ENCODE assay signal across 8 cellular contexts in genomic region chr7:77463641-77464040, GRCh38. TPM values are rescaled to one million over a fixed set of nuclear protein-coding genes. Genes with fewer than 3 reads are reported as not detected.
A peak's percentile ranks its signal among the peaks of the same experiment; 100 is the strongest.
DNase-seq lines count a peak whose midpoint lies in the region; ATAC-seq and TF ChIP-seq lines count a peak whose summit lies in the region.
"Not testable (repeated sequence)": the region's sequence is repeated elsewhere in the genome, so short reads cannot be mapped to it uniquely, and the experiment has no call there.

No MANE protein-coding gene starts in this region.

- H3K9me3 Mint-ChIP-seq in activated CD4-positive, alpha-beta memory T cell treated with anti-CD3 and anti-CD28 coated beads for 36 hours, result not testable (repeated sequence)

- intact Hi-C loops in activated CD4-positive, alpha-beta memory T cell treated with anti-CD3 and anti-CD28 coated beads for 36 hours (cut with micrococcal nuclease), result loop anchor here (1.0 to 5.0 kb wide), 3 partner anchors 46 to 197 kb away; partner anchors contain the start of gene GSAP

- peaks cover 14% of the 10 kb centered on the region for H3K4me1 Mint-ChIP-seq in activated CD4-positive, alpha-beta memory T cell treated with anti-CD3 and anti-CD28 coated beads for 36 hours (ENCODE audit: low read depth)

- H3K4me3 Mint-ChIP-seq in activated CD4-positive, alpha-beta memory T cell treated with anti-CD3 and anti-CD28 coated beads for 36 hours, result not testable (repeated sequence)

- DNase-seq in AML-193 (lab: John Stamatoyannopoulos, UW) (peak; percentile 57 to 76), HCEC 1CT (peak; percentile 87), NCI-H226 (peak; percentile 73), fibroblast of mammary gland (ENCODE audit: low read depth) (peak; percentile 90)
- peak; percentile 48 for DNase-seq in activated CD4-positive, alpha-beta memory T cell treated with anti-CD3 and anti-CD28 coated beads for 36 hours
- peak; percentile 51 for DNase-seq in stimulated activated CD4-positive, alpha-beta T cell treated with anti-CD3 and anti-CD28 coated beads, Interleukin-15, amount 100 ng/mL, for 24 hours

- TF ChIP-seq CTCF in fibroblast of mammary gland (conservative IDR thresholded peaks at IDR 0.05; ENCODE audit: control insufficient read depth, insufficient read depth, low read depth, low read length), result not testable (repeated sequence)

- POLR2A ChIA-PET in activated CD4-positive, alpha-beta memory T cell treated with anti-CD3 and anti-CD28 coated beads for 36 hours (lab: Charles Lee), result not testable (repeated sequence)

- not testable (repeated sequence) for H3K27me3 Mint-ChIP-seq in activated CD4-positive, alpha-beta memory T cell treated with anti-CD3 and anti-CD28 coated beads for 36 hours

- H3K36me3 Mint-ChIP-seq in activated CD4-positive, alpha-beta memory T cell treated with anti-CD3 and anti-CD28 coated beads for 36 hours, result not testable (repeated sequence)

- H3K4me3 ChIP-seq in fibroblast of mammary gland (ENCODE audit: control insufficient read depth, low read depth, low read length), result not testable (repeated sequence)

- ATAC-seq in GM18867 (IDR thresholded peaks at IDR 0.05; ENCODE audit: unreplicated experiment) (peak; percentile 65), HG03342 (IDR thresholded peaks at IDR 0.05; ENCODE audit: unreplicated experiment) (peak; percentile 65)

- CTCF ChIA-PET in activated CD4-positive, alpha-beta memory T cell treated with anti-CD3 and anti-CD28 coated beads for 36 hours (lab: Charles Lee), result not testable (repeated sequence)

- H3K27ac Mint-ChIP-seq in activated CD4-positive, alpha-beta memory T cell treated with anti-CD3 and anti-CD28 coated beads for 36 hours, result not testable (repeated sequence)

RNA-seq across cellular contexts. Expression of gene GSAP, which starts 47.5 kb away (rescaled TPM):
- total RNA-seq in activated CD4-positive, alpha-beta memory T cell treated with anti-CD3 and anti-CD28 coated beads for 36 hours, result 1 to 10 TPM; 1.7 to 1.9 TPM
